6 cellular contexts compared by ENCODE assay signal in the genomic region with DNA sequence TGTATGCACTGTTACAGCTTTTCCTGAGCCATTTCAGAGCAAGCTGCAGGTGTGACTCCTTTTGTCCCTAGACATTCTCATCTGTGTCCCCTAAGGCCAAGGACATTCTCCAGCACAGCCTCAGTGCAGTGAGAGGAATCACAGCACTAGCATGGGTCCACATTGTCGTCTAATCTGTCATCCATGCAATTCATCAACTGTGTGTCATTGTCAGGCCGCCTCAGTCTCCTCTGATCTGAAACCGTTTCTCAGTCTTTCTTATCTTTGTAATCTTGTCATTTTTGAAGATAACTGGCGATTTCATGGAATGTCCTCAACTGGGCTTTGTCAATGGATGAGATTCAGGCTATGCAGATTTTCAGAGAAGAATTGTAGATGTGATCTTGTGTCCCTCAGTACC. TPM values are rescaled to one million over a fixed set of nuclear protein-coding genes. Genes with fewer than 3 reads are reported as not detected.
"Had no signal": no experiment of that assay in that cellular context is flagged by ENCODE, and none has a peak within 500 bp of the region (broad histone marks: within the 10 kb centered on the region; RNA-seq: fewer than 3 reads in every experiment).

No MANE protein-coding gene starts in this region.

RNA-seq across cellular contexts. Expression of a gene that starts 24.8 kb away (rescaled TPM):
- total RNA-seq: GM23248, H4, H7, HFFc6, HT1080, IMR-90 had no signal
- polyA plus RNA-seq: GM23248, IMR-90 had no signal

RNA-seq across cellular contexts. Expression of a gene that starts 58.3 kb away (rescaled TPM):
- total RNA-seq: GM23248, H4, H7, HFFc6, HT1080, IMR-90 had no signal
- polyA plus RNA-seq: GM23248, IMR-90 had no signal
